ENCODE assay signal across 15 cellular contexts in genomic region chr17:7337600-7337999, GRCh38. TPM values are rescaled to one million over a fixed set of nuclear protein-coding genes. Genes with fewer than 3 reads are reported as not detected.
DNase-seq lines count a peak whose midpoint lies in the region; ATAC-seq, FAIRE-seq and TF ChIP-seq lines count a peak whose summit lies in the region.
"Not testable (repeated sequence)": the region's sequence is repeated elsewhere in the genome, so short reads cannot be mapped to it uniquely, and the experiment has no call there.
"Had no signal": no experiment of that assay in that cellular context is flagged by ENCODE, and none has a peak within 500 bp of the region (broad histone marks: within the 10 kb centered on the region; RNA-seq: fewer than 3 reads in every experiment).

No MANE protein-coding gene starts in this region.

- not testable (repeated sequence) for FAIRE-seq in GM12878 (lab: Jason Lieb, UNC)

- 5% methylated on average over 7 of the region's 7 CpGs for WGBS in GM12878 (ENCODE audit: insufficient coverage, insufficient replicate concordance, low lambda C conversion rate, missing lambda C conversion rate)

- not testable (repeated sequence) for TF ChIP-seq CTCF in GM12878 (IDR thresholded peaks at IDR 0.05 in 2 of 3, conservative IDR thresholded peaks at IDR 0.05 in 1 of 3; ENCODE audit: control insufficient read depth in 2 of 3, extremely low read depth in 1 of 3, insufficient read depth in 1 of 3, low read depth in 3 of 3, low read length in 3 of 3); lower lobe of right lung (IDR thresholded peaks at IDR 0.05)

- H3K4me2 ChIP-seq in GM12878 (ENCODE audit: control insufficient read depth, insufficient read depth) = peak overlapping the region; percentile 97

- not testable (repeated sequence) for H3K9me3 Mint-ChIP-seq in CD8-positive, alpha-beta memory T cell; T-helper 1 cell treated with Interleukin-12 subunit alpha and Interleukin-12 subunit beta and Interleukin-4 antibody, amounts not matched to agents 30 μg/mL and 1 μg/mL, for 36 hours; activated T-cell treated with anti-CD3 and anti-CD28 coated beads, Interleukin-2, amount 50 U/mL, for 24 hours; stimulated activated effector memory CD8-positive, alpha-beta T cell treated with anti-CD3 and anti-CD28 coated beads, Interleukin-12 subunit alpha, Interleukin-12 subunit beta, amount 100 ng/mL, for 72 hours

- not testable (repeated sequence) for TF ChIP-seq POLR2A in GM12878 (IDR thresholded peaks at IDR 0.05; ENCODE audit: low read depth, low read length)

- POLR2A ChIA-PET in CD8-positive, alpha-beta memory T cell (lab: Charles Lee) = interaction anchor here (1.2 to 2.2 kb wide), 9 partner anchors 8 to 223 kb away, joined by 4 to 24 read pairs (median 9); partner anchors contain the start of genes GPS2, SENP3 and TMEM256
- POLR2A ChIA-PET in GM12878 (lab: Charles Lee) = interaction anchor here (0.7 to 3.9 kb wide), 13 partner anchors 8 to 246 kb away, joined by 3 to 52 read pairs (median 10); partner anchors contain the start of genes ACADVL, DLG4, GPS2 and KCTD11

- in situ Hi-C loops in KBM-7 (cut with MboI; ENCODE audit: low pct_unique_long_range_greater_than_20kb, low sequenced_read_pairs) = loop anchor here (25.0 kb wide), 1 partner anchor 300 kb away; the partner anchor contains the start of genes SLC16A11 and SLC16A13
- in situ Hi-C loops in GM12878 (cut with MboI) = not testable (repeated sequence)

- not testable (repeated sequence) for H3K27ac ChIP-seq in CD8-positive, alpha-beta memory T cell (ENCODE audit: low read depth, low read length); lower lobe of right lung
- H3K27ac ChIP-seq in GM12878 (ENCODE audit: control insufficient read depth, insufficient read depth) = peak overlapping the region; percentile 99

- CTCF ChIA-PET in CD8-positive, alpha-beta memory T cell (lab: Charles Lee) = interaction anchor here (1.0 to 8.9 kb wide), 9 partner anchors 10 to 99 kb away, joined by 3 to 85 read pairs (median 18); partner anchors contain the start of genes NEURL4, TMEM102, TMEM256 and TMEM95
- CTCF ChIA-PET in GM12878 (lab: Yijun Ruan, JAX) = interaction anchor here (0.9 to 3.8 kb wide), 13 partner anchors 8 to 350 kb away, joined by 3 to 46 read pairs (median 10); partner anchors contain the start of genes NEURL4, SENP3, TMEM102 and TP53

- H3K27ac Mint-ChIP-seq in CD8-positive, alpha-beta memory T cell = peak overlapping the region; percentile 21 to 98 (median 96)
- H3K27ac Mint-ChIP-seq in T-helper 1 cell treated with Interleukin-12 subunit alpha and Interleukin-12 subunit beta and Interleukin-4 antibody, amounts not matched to agents 30 μg/mL and 1 μg/mL, for 36 hours = peak overlapping the region; percentile 97
- H3K27ac Mint-ChIP-seq in activated T-cell treated with anti-CD3 and anti-CD28 coated beads, Interleukin-2, amount 50 U/mL, for 24 hours = peak overlapping the region; percentile 94
- H3K27ac Mint-ChIP-seq in stimulated activated effector memory CD8-positive, alpha-beta T cell treated with anti-CD3 and anti-CD28 coated beads, Interleukin-12 subunit alpha, Interleukin-12 subunit beta, amount 100 ng/mL, for 72 hours = peak overlapping the region; percentile 96

- H3K4me1 ChIP-seq in CD8-positive, alpha-beta memory T cell (ENCODE audit: insufficient read depth, low read length) = peaks cover 60% of the 10 kb centered on the region
- peaks cover 17% of the 10 kb centered on the region for H3K4me1 ChIP-seq in GM12878 (ENCODE audit: control insufficient read depth, insufficient read depth, low read length)
- H3K4me1 ChIP-seq in lower lobe of right lung = not testable (repeated sequence)

- peak overlapping the region; percentile 99 for H3K4me3 ChIP-seq in CD8-positive, alpha-beta memory T cell (ENCODE audit: low read length)
- peak overlapping the region; percentile 96 for H3K4me3 ChIP-seq in GM12878
- peak overlapping the region; percentile 49 for H3K4me3 ChIP-seq in lower lobe of right lung

- H3K9ac ChIP-seq in GM12878 (ENCODE audit: control insufficient read depth, insufficient read depth, low read length) = peak overlapping the region; percentile 99

- H3K4me3 Mint-ChIP-seq in CD8-positive, alpha-beta memory T cell = peak overlapping the region; percentile 88 to 98 (median 93)
- peak overlapping the region; percentile 97 for H3K4me3 Mint-ChIP-seq in T-helper 1 cell treated with Interleukin-12 subunit alpha and Interleukin-12 subunit beta and Interleukin-4 antibody, amounts not matched to agents 30 μg/mL and 1 μg/mL, for 36 hours
- H3K4me3 Mint-ChIP-seq in activated T-cell treated with anti-CD3 and anti-CD28 coated beads, Interleukin-2, amount 50 U/mL, for 24 hours = peak overlapping the region; percentile 85
- H3K4me3 Mint-ChIP-seq in stimulated activated effector memory CD8-positive, alpha-beta T cell treated with anti-CD3 and anti-CD28 coated beads, Interleukin-12 subunit alpha, Interleukin-12 subunit beta, amount 100 ng/mL, for 72 hours = peak overlapping the region; percentile 94

- SMC1A ChIA-PET in GM12878 (lab: Charles Lee; ENCODE audit: uncharacterized antibody, unreplicated experiment) = interaction anchor here (1.0 to 4.5 kb wide), 9 partner anchors 8 to 117 kb away, joined by 3 to 33 read pairs (median 6); partner anchors contain the start of genes GABARAP, NEURL4 and TMEM95

- H2AFZ ChIP-seq in GM12878 (ENCODE audit: control insufficient read depth, low read depth, low read length) = not testable (repeated sequence)

- RAD21 ChIA-PET in GM12878 (lab: Charles Lee; ENCODE audit: unreplicated experiment) = interaction anchor here (0.7 to 5.2 kb wide), 9 partner anchors 9 to 349 kb away, joined by 3 to 45 read pairs (median 8); partner anchors contain the start of genes KCTD11, NEURL4, TMEM102 and TMEM256

- H3K36me3 Mint-ChIP-seq in CD8-positive, alpha-beta memory T cell = peaks cover 0 to 47% (median 7%) of the 10 kb centered on the region in 3 donors
- H3K36me3 Mint-ChIP-seq in T-helper 1 cell treated with Interleukin-12 subunit alpha and Interleukin-12 subunit beta and Interleukin-4 antibody, amounts not matched to agents 30 μg/mL and 1 μg/mL, for 36 hours (ENCODE audit: low read depth) = peaks cover 22% of the 10 kb centered on the region
- peaks cover 55% of the 10 kb centered on the region for H3K36me3 Mint-ChIP-seq in activated T-cell treated with anti-CD3 and anti-CD28 coated beads, Interleukin-2, amount 50 U/mL, for 24 hours (ENCODE audit: low read depth)
- peaks cover 57% of the 10 kb centered on the region for H3K36me3 Mint-ChIP-seq in stimulated activated effector memory CD8-positive, alpha-beta T cell treated with anti-CD3 and anti-CD28 coated beads, Interleukin-12 subunit alpha, Interleukin-12 subunit beta, amount 100 ng/mL, for 72 hours

- not testable (repeated sequence) for H3K27me3 Mint-ChIP-seq in CD8-positive, alpha-beta memory T cell; T-helper 1 cell treated with Interleukin-12 subunit alpha and Interleukin-12 subunit beta and Interleukin-4 antibody, amounts not matched to agents 30 μg/mL and 1 μg/mL, for 36 hours (ENCODE audit: low read depth); activated T-cell treated with anti-CD3 and anti-CD28 coated beads, Interleukin-2, amount 50 U/mL, for 24 hours

- intact Hi-C loops in GM12878 (cut with micrococcal nuclease; ENCODE audit: unreplicated experiment); lower lobe of right lung (cut with DNase I): not testable (repeated sequence)

- H3K4me1 Mint-ChIP-seq in CD8-positive, alpha-beta memory T cell = peaks cover 43 to 62% (median 59%) of the 10 kb centered on the region in 3 donors
- peaks cover 36% of the 10 kb centered on the region for H3K4me1 Mint-ChIP-seq in T-helper 1 cell treated with Interleukin-12 subunit alpha and Interleukin-12 subunit beta and Interleukin-4 antibody, amounts not matched to agents 30 μg/mL and 1 μg/mL, for 36 hours (ENCODE audit: low read depth)
- H3K4me1 Mint-ChIP-seq in activated T-cell treated with anti-CD3 and anti-CD28 coated beads, Interleukin-2, amount 50 U/mL, for 24 hours (ENCODE audit: low read depth) = peaks cover 54% of the 10 kb centered on the region
- H3K4me1 Mint-ChIP-seq in stimulated activated effector memory CD8-positive, alpha-beta T cell treated with anti-CD3 and anti-CD28 coated beads, Interleukin-12 subunit alpha, Interleukin-12 subunit beta, amount 100 ng/mL, for 72 hours = peaks cover 61% of the 10 kb centered on the region

- H3K36me3 ChIP-seq in CD8-positive, alpha-beta memory T cell (ENCODE audit: insufficient read depth, low read length) = peaks cover 21% of the 10 kb centered on the region
- H3K36me3 ChIP-seq in GM12878 (ENCODE audit: control insufficient read depth in 2 of 2, insufficient read depth in 2 of 2, low read length in 1 of 2) (peaks cover 7 to 29% of the 10 kb centered on the region in 2 experiments), lower lobe of right lung (peaks cover 11% of the 10 kb centered on the region)

- not testable (repeated sequence) for TF ChIP-seq EP300 in GM12878 (IDR thresholded peaks at IDR 0.05; ENCODE audit: borderline replicate concordance in 1 of 2, control insufficient read depth in 1 of 2, low read depth in 2 of 2, low read length in 2 of 2)

- BruUV-seq in GM12878 (replicated peaks; lab: Mats Ljungman, UMichigan) = not testable (repeated sequence)

- H3K9me3 ChIP-seq in CD8-positive, alpha-beta memory T cell (ENCODE audit: low read length); GM12878 (replicated peaks; ENCODE audit: control insufficient read depth, insufficient read depth, low read length); lower lobe of right lung: not testable (repeated sequence)

- H3K79me2 ChIP-seq in GM12878 (ENCODE audit: control insufficient read depth, insufficient read depth, low read length) = peaks cover 30% of the 10 kb centered on the region

- TF ChIP-seq RAD21 in GM12878 (IDR thresholded peaks at IDR 0.05; ENCODE audit: insufficient read depth, low read depth, low read length) = not testable (repeated sequence)

- peak; percentile 5; the same call in 2 of the 3 replicates for ATAC-seq in GM12878
- not testable (repeated sequence) for ATAC-seq in lower lobe of right lung; stimulated activated effector memory CD8-positive, alpha-beta T cell treated with anti-CD3 and anti-CD28 coated beads, Interleukin-12 subunit alpha, Interleukin-12 subunit beta, amount 100 ng/mL, for 72 hours

- not testable (repeated sequence) for H4K20me1 ChIP-seq in GM12878 (ENCODE audit: control insufficient read depth, insufficient read depth)

- DNase-seq in CD8-positive, alpha-beta memory T cell; activated T-cell treated with anti-CD3 and anti-CD28 coated beads, Interleukin-2, amount 50 U/mL, for 24 hours; GM12878 (ENCODE audit: low read depth, low spot score); lower lobe of right lung; stimulated activated effector memory CD8-positive, alpha-beta T cell treated with anti-CD3 and anti-CD28 coated beads, Interleukin-12 subunit alpha, Interleukin-12 subunit beta, amount 100 ng/mL, for 72 hours (ENCODE audit: low spot score in 2 of 2): not testable (repeated sequence)
- peak; percentile 17 for DNase-seq in KBM-7

- not testable (repeated sequence) for H3K27me3 ChIP-seq in CD8-positive, alpha-beta memory T cell (ENCODE audit: insufficient read depth, low read length, poor library complexity, severe bottlenecking); GM12878 (replicated peaks in 1 of 2; ENCODE audit: control insufficient read depth in 2 of 2, insufficient read depth in 2 of 2, low read length in 1 of 2)
- H3K27me3 ChIP-seq in lower lobe of right lung (ENCODE audit: low read depth) = peaks cover 21% of the 10 kb centered on the region

RNA-seq across cellular contexts. Expression of gene ACAP1, which starts 1.3 kb away (rescaled TPM):
- 100 to 1,000 TPM; 216 to 225 TPM for total RNA-seq in CD8-positive, alpha-beta memory T cell
- polyA plus RNA-seq in CD8-positive, alpha-beta memory T cell = 274 TPM
- 152 and 161 TPM in 2 replicates for total RNA-seq in GM12878 (2013; cell fraction: nucleolus; rRNA removed)
- total RNA-seq in GM12878 (2014; rRNA removed) = 120 and 140 TPM in 2 replicates
- total RNA-seq in GM12878 (2014; rRNA removed; fragmentation: Illumina TruSeq; extraction: Trizol) = 65.4 and 66.6 TPM in 2 replicates
- 245 and 257 TPM in 2 replicates for total RNA-seq in GM12878 (2021)
- 123 TPM for polyA plus RNA-seq in GM12878 (2011; ENCODE audit: low read depth)
- polyA plus RNA-seq in GM12878 (2011; rRNA removed) = 64.6 and 95.4 TPM in 2 replicates
- polyA plus RNA-seq in GM12878 (2011; cell fraction: cytosol; rRNA removed) = 94.0 and 108 TPM in 2 replicates
- 250 and 276 TPM in 2 replicates for polyA plus RNA-seq in GM12878 (2011; cell fraction: nucleus; rRNA removed)
- polyA plus RNA-seq in GM12878 (2012) = 149 and 170 TPM in 2 replicates
- 32.7 and 72.6 TPM in 2 replicates for polyA plus RNA-seq in GM12878 (2014; fragmentation: Illumina TruSeq; extraction: Trizol)
- 10 to 100 TPM in 1 of 2 experiments, 1 to 10 TPM in 1; 5.7 to 25.2 TPM for polyA plus RNA-seq in GM12878 (2014; fragmentation: Nextera tagmentation; extraction: Ambion mirVana)
- 143 and 159 TPM in 2 replicates for polyA plus RNA-seq in GM12878 (2014; rRNA removed)
- polyA plus RNA-seq in GM12878 (2016; fragmentation: Nextera tagmentation; extraction: Ambion mirVana) = 100 to 1,000 TPM; 148 TPM
- 48.6 and 107 TPM in 2 replicates for polyA minus RNA-seq in GM12878 (2011; rRNA and poly(A)+ RNA removed)
- 46.0 and 53.7 TPM in 2 replicates for polyA minus RNA-seq in GM12878 (2011; cell fraction: cytosol; rRNA and poly(A)+ RNA removed)
- polyA minus RNA-seq in GM12878 (2011; cell fraction: nucleus; rRNA and poly(A)+ RNA removed) = 50.3 and 70.3 TPM in 2 replicates
- 26.5 TPM for total RNA-seq in lower lobe of right lung

RNA-seq across cellular contexts. Expression of gene NEURL4, which starts 8.5 kb away (rescaled TPM):
- 10 to 100 TPM; 60.1 to 60.7 TPM for total RNA-seq in CD8-positive, alpha-beta memory T cell
- 2.7 TPM for polyA plus RNA-seq in CD8-positive, alpha-beta memory T cell
- 37.7 and 42.5 TPM in 2 replicates for total RNA-seq in GM12878 (2013; cell fraction: nucleolus; rRNA removed)
- total RNA-seq in GM12878 (2014; rRNA removed) (12.5 and 16.0 TPM in 2 replicates), GM12878 (2014; rRNA removed; fragmentation: Illumina TruSeq; extraction: Trizol) (8.2 and 8.7 TPM in 2 replicates), GM12878 (2021) (32.7 and 41.9 TPM in 2 replicates), lower lobe of right lung (35.2 TPM)
- 8.0 TPM for polyA plus RNA-seq in GM12878 (2011; ENCODE audit: low read depth)
- polyA plus RNA-seq in GM12878 (2011; rRNA removed) (6.1 and 11.3 TPM in 2 replicates), GM12878 (2014; fragmentation: Illumina TruSeq; extraction: Trizol) (9.1 and 14.2 TPM in 2 replicates), GM12878 (2014; fragmentation: Nextera tagmentation; extraction: Ambion mirVana) (under 1 TPM; 0.03 to 0.26 TPM), GM12878 (2014; rRNA removed) (25.2 and 33.0 TPM in 2 replicates), GM12878 (2016; fragmentation: Nextera tagmentation; extraction: Ambion mirVana) (1 to 10 TPM; 2.9 to 3.6 TPM)
- 13.5 and 14.1 TPM in 2 replicates for polyA plus RNA-seq in GM12878 (2011; cell fraction: cytosol; rRNA removed)
- polyA plus RNA-seq in GM12878 (2011; cell fraction: nucleus; rRNA removed) = 156 and 203 TPM in 2 replicates
- polyA plus RNA-seq in GM12878 (2012) = 18.3 and 19.2 TPM in 2 replicates
- 14.3 and 14.5 TPM in 2 replicates for polyA minus RNA-seq in GM12878 (2011; rRNA and poly(A)+ RNA removed)
- polyA minus RNA-seq in GM12878 (2011; cell fraction: cytosol; rRNA and poly(A)+ RNA removed) = 5.2 and 10.1 TPM in 2 replicates
- polyA minus RNA-seq in GM12878 (2011; cell fraction: nucleus; rRNA and poly(A)+ RNA removed) = 39.9 and 57.1 TPM in 2 replicates

RNA-seq across cellular contexts. Expression of gene KCTD11, which starts 14.4 kb away (rescaled TPM):
- total RNA-seq in CD8-positive, alpha-beta memory T cell = 1 to 10 TPM; 4.6 to 5.1 TPM
- 1.9 TPM for polyA plus RNA-seq in CD8-positive, alpha-beta memory T cell
- 3.4 and 4.1 TPM in 2 replicates for total RNA-seq in GM12878 (2013; cell fraction: nucleolus; rRNA removed)
- 3.8 and 4.5 TPM in 2 replicates for total RNA-seq in GM12878 (2014; rRNA removed)
- 1.8 and 1.9 TPM in 2 replicates for total RNA-seq in GM12878 (2014; rRNA removed; fragmentation: Illumina TruSeq; extraction: Trizol)
- total RNA-seq in GM12878 (2021) = 4.7 and 5.0 TPM in 2 replicates
- 2.2 TPM for polyA plus RNA-seq in GM12878 (2011; ENCODE audit: low read depth)
- polyA plus RNA-seq in GM12878 (2011; rRNA removed) = 4.4 and 7.3 TPM in 2 replicates
- polyA plus RNA-seq in GM12878 (2011; cell fraction: cytosol; rRNA removed) = 7.7 and 8.6 TPM in 2 replicates
- polyA plus RNA-seq in GM12878 (2011; cell fraction: nucleus; rRNA removed) = 12.8 and 14.0 TPM in 2 replicates
- polyA plus RNA-seq in GM12878 (2012) = 3.7 and 6.1 TPM in 2 replicates
- 2.8 and 3.0 TPM in 2 replicates for polyA plus RNA-seq in GM12878 (2014; fragmentation: Illumina TruSeq; extraction: Trizol)
- under 1 TPM; 0.05 to 0.09 TPM for polyA plus RNA-seq in GM12878 (2014; fragmentation: Nextera tagmentation; extraction: Ambion mirVana)
- polyA plus RNA-seq in GM12878 (2014; rRNA removed) = 4.7 and 5.1 TPM in 2 replicates
- polyA plus RNA-seq in GM12878 (2016; fragmentation: Nextera tagmentation; extraction: Ambion mirVana) = 1 to 10 TPM; 1.9 to 2.7 TPM
- polyA minus RNA-seq in GM12878 (2011; rRNA and poly(A)+ RNA removed) = 5.3 and 9.8 TPM in 2 replicates
- 2.7 and 2.8 TPM in 2 replicates for polyA minus RNA-seq in GM12878 (2011; cell fraction: cytosol; rRNA and poly(A)+ RNA removed)
- 7.3 and 9.4 TPM in 2 replicates for polyA minus RNA-seq in GM12878 (2011; cell fraction: nucleus; rRNA and poly(A)+ RNA removed)
- 11.0 TPM for total RNA-seq in lower lobe of right lung

RNA-seq across cellular contexts. Expression of gene TMEM95, which starts 17.4 kb away (rescaled TPM):
- total RNA-seq in CD8-positive, alpha-beta memory T cell = not detected
- not detected for polyA plus RNA-seq in CD8-positive, alpha-beta memory T cell
- total RNA-seq in GM12878 (2013; cell fraction: nucleolus; rRNA removed) = not detected in 2 replicates
- total RNA-seq in GM12878 (2014; rRNA removed) (0.28 TPM in 1 of 2 replicates, not detected in the other), GM12878 (2014; rRNA removed; fragmentation: Illumina TruSeq; extraction: Trizol) (not detected in 2 replicates), GM12878 (2021) (not detected in 2 replicates), lower lobe of right lung (not detected)
- not detected for polyA plus RNA-seq in GM12878 (2011; ENCODE audit: low read depth)
- polyA plus RNA-seq in GM12878 (2011; rRNA removed) (0.05 TPM in 1 of 2 replicates, not detected in the other), GM12878 (2014; fragmentation: Illumina TruSeq; extraction: Trizol) (not detected in 2 replicates), GM12878 (2014; fragmentation: Nextera tagmentation; extraction: Ambion mirVana) (not detected), GM12878 (2014; rRNA removed) (not detected in 2 replicates), GM12878 (2016; fragmentation: Nextera tagmentation; extraction: Ambion mirVana) (not detected)
- polyA plus RNA-seq in GM12878 (2011; cell fraction: cytosol; rRNA removed) = not detected in 2 replicates
- not detected in 2 replicates for polyA plus RNA-seq in GM12878 (2011; cell fraction: nucleus; rRNA removed)
- not detected in 2 replicates for polyA plus RNA-seq in GM12878 (2012)
- polyA minus RNA-seq in GM12878 (2011; rRNA and poly(A)+ RNA removed) = 0.15 TPM in 1 of 2 replicates, not detected in the other
- polyA minus RNA-seq in GM12878 (2011; cell fraction: cytosol; rRNA and poly(A)+ RNA removed) = not detected in 2 replicates
- polyA minus RNA-seq in GM12878 (2011; cell fraction: nucleus; rRNA and poly(A)+ RNA removed) = not detected in 2 replicates
- total RNA-seq: aorta; cardiac muscle cell; fibroblast of lung; left ventricle myocardium superior; posterior vena cava; sciatic nerve; T-helper 2 cell treated with Interferon-gamma antibody and Interleukin-4, amounts not matched to agents 100 ng/mL and 5 ng/mL, for 36 hours; urinary bladder had no signal
- polyA plus RNA-seq: aorta, cardiac muscle cell, fibroblast of lung, urinary bladder had no signal

RNA-seq across cellular contexts. Expression of gene GPS2, which starts 22.4 kb away (rescaled TPM):
- total RNA-seq in CD8-positive, alpha-beta memory T cell = 10 to 100 TPM; 81.1 to 85.2 TPM
- polyA plus RNA-seq in CD8-positive, alpha-beta memory T cell = 116 TPM
- total RNA-seq in GM12878 (2013; cell fraction: nucleolus; rRNA removed) = 25.1 and 29.8 TPM in 2 replicates
- total RNA-seq in GM12878 (2014; rRNA removed) (42.4 and 58.2 TPM in 2 replicates), GM12878 (2014; rRNA removed; fragmentation: Illumina TruSeq; extraction: Trizol) (32.2 and 35.8 TPM in 2 replicates), GM12878 (2021) (44.2 and 50.7 TPM in 2 replicates), lower lobe of right lung (66.6 TPM)
- 36.6 TPM for polyA plus RNA-seq in GM12878 (2011; ENCODE audit: low read depth)
- polyA plus RNA-seq in GM12878 (2011; rRNA removed) (10.1 and 10.2 TPM in 2 replicates), GM12878 (2014; fragmentation: Illumina TruSeq; extraction: Trizol) (35.4 and 46.7 TPM in 2 replicates), GM12878 (2014; fragmentation: Nextera tagmentation; extraction: Ambion mirVana) (10 to 100 TPM; 18.4 to 26.0 TPM), GM12878 (2014; rRNA removed) (38.3 and 44.5 TPM in 2 replicates), GM12878 (2016; fragmentation: Nextera tagmentation; extraction: Ambion mirVana) (10 to 100 TPM; 91.6 to 96.4 TPM)
- 24.7 and 25.9 TPM in 2 replicates for polyA plus RNA-seq in GM12878 (2011; cell fraction: cytosol; rRNA removed)
- polyA plus RNA-seq in GM12878 (2011; cell fraction: nucleus; rRNA removed) = 132 and 133 TPM in 2 replicates
- 35.8 and 45.2 TPM in 2 replicates for polyA plus RNA-seq in GM12878 (2012)
- 11.0 and 26.7 TPM in 2 replicates for polyA minus RNA-seq in GM12878 (2011; rRNA and poly(A)+ RNA removed)
- 7.5 and 11.1 TPM in 2 replicates for polyA minus RNA-seq in GM12878 (2011; cell fraction: cytosol; rRNA and poly(A)+ RNA removed)
- polyA minus RNA-seq in GM12878 (2011; cell fraction: nucleus; rRNA and poly(A)+ RNA removed) = 24.3 and 29.8 TPM in 2 replicates

Comparison
In these comparisons a context has a peak if more than half of its experiments do, and no peak if none do; other contexts are left out.
1. H3K4me3 ChIP-seq: peak in every context shown above with its lines; median percentile 99 in CD8-positive, alpha-beta memory T cell; 96 in GM12878; 49 in lower lobe of right lung.